In genomic region chr3:143676742-143677141, GRCh38 we compare ENCODE assay signal across 26 cellular contexts.
"Had no signal": no experiment of that assay in that cellular context is flagged by ENCODE, and none has a peak within 500 bp of the region (broad histone marks: within the 10 kb centered on the region; RNA-seq: fewer than 3 reads in every experiment).

No MANE protein-coding gene starts in this region.

- FAIRE-seq: pancreas had no signal

- H3K27me3 ChIP-seq: colonic mucosa, gastroesophageal sphincter, heart left ventricle, left lung, pancreas, testis, tibial artery had no signal

- H3K36me3 ChIP-seq: colonic mucosa, gastroesophageal sphincter, heart left ventricle, left lung, pancreas, tibial artery had no signal

- H3K79me2 ChIP-seq: hepatocyte had no signal

- H3K4me2 ChIP-seq: hepatocyte, smooth muscle cell had no signal

- ATAC-seq: esophagus mucosa; gastroesophageal sphincter; heart left ventricle; left lung; naive thymus-derived CD4-positive, alpha-beta T cell; pancreas; sciatic nerve; stimulated activated naive CD8-positive, alpha-beta T cell treated with anti-CD3 and anti-CD28 coated beads, Interleukin-15, Interleukin-2, amounts not matched to agents 100 U/mL and 50 U/mL, for 24 hours had no signal

- DNase-seq: colonic mucosa; effector CD8-positive, alpha-beta T cell; endodermal cell; foreskin fibroblast; heart left ventricle; mesendoderm; midbrain; naive thymus-derived CD4-positive, alpha-beta T cell; occipital lobe; pancreas; retina; stimulated activated CD4-positive, alpha-beta T cell treated with anti-CD3 and anti-CD28 coated beads, Interleukin-12 subunit alpha, Interleukin-12 subunit beta, amount 100 ng/mL, for 4 hours; stimulated activated CD4-positive, alpha-beta T cell treated with anti-CD3 and anti-CD28 coated beads, Interleukin-1b, Interleukin-23, amount 100 ng/mL, for 48 hours; stimulated activated CD4-positive, alpha-beta T cell treated with anti-CD3 and anti-CD28 coated beads, Interleukin-4, amount 100 ng/mL, for 1 hour; stimulated activated CD8-positive, alpha-beta memory T cell treated with anti-CD3 and anti-CD28 coated beads, Interleukin-4, amount 100 ng/mL, for 48 hours; stimulated activated naive CD8-positive, alpha-beta T cell treated with anti-CD3 and anti-CD28 coated beads, Interleukin-15, Interleukin-2, amounts not matched to agents 100 U/mL and 50 U/mL, for 24 hours; substantia nigra; testis; tibial artery had no signal

- H3K9me3 ChIP-seq: colonic mucosa, gastroesophageal sphincter, heart left ventricle, left lung, pancreas, testis, tibial artery had no signal

- H2AFZ ChIP-seq: hepatocyte had no signal

- H3K27ac ChIP-seq: colonic mucosa, epithelial cell of prostate, gastroesophageal sphincter, heart left ventricle, hepatocyte, left lung, pancreas, testis, tibial artery had no signal

- H3K4me1 ChIP-seq: colonic mucosa, pancreas, testis had no signal

- H3K4me3 ChIP-seq: colonic mucosa, gastroesophageal sphincter, heart left ventricle, hepatocyte, left lung, pancreas, smooth muscle cell, testis, tibial artery had no signal
